8 cellular contexts compared by ENCODE assay signal in genomic region chr5:177455661-177456590, GRCh38. TPM values are rescaled to one million over a fixed set of nuclear protein-coding genes. Genes with fewer than 3 reads are reported as not detected.
A peak's percentile ranks its signal among the peaks of the same experiment; 100 is the strongest.
DNase-seq lines count a peak whose midpoint lies in the region; ATAC-seq, FAIRE-seq and TF ChIP-seq lines count a peak whose summit lies in the region.

No MANE protein-coding gene starts in this region.

- POLR2A ChIA-PET in BJ (lab: Charles Lee), result no interaction called here
- POLR2A ChIA-PET in activated CD4-positive, alpha-beta memory T cell treated with anti-CD3 and anti-CD28 coated beads, Interleukin-2, amount 10 ng/mL, durations not matched to agents 7 days and 5 days (lab: Charles Lee), result interaction anchor here (0.9 to 20.7 kb wide), 18 partner anchors 12 to 322 kb away, joined by 3 to 654 read pairs (median 7); partner anchors contain the start of genes DDX41, GRK6, LMAN2 and MXD3

- ATAC-seq in HG03558 (IDR thresholded peaks at IDR 0.05; ENCODE audit: extremely low read depth, unreplicated experiment), result peak; percentile 2

- TF ChIP-seq CTCF in BJ (IDR thresholded peaks at IDR 0.05; ENCODE audit: insufficient read depth, low read depth, low read length), result peak; percentile 100

- H3K36me3 Mint-ChIP-seq in activated CD4-positive, alpha-beta memory T cell treated with anti-CD3 and anti-CD28 coated beads, Interleukin-2, amount 10 ng/mL, durations not matched to agents 7 days and 5 days (ENCODE audit: low read depth), result no peaks in the 10 kb centered on the region

- DNase-seq in BJ (ENCODE audit: low read depth), result no peak
- DNase-seq in GM19239 (ENCODE audit: insufficient read length, low spot score), result peak; percentile 90
- DNase-seq in NCI-H82 treated with DMSO at 0.1 percent for 48 hours (lab: John Stamatoyannopoulos, UW; ENCODE audit: unreplicated experiment), result peak; percentile 70
- peak; percentile 95 for DNase-seq in activated CD4-positive, alpha-beta memory T cell treated with anti-CD3 and anti-CD28 coated beads, Interleukin-2, amount 10 ng/mL, durations not matched to agents 7 days and 5 days
- peak; percentile 87 to 89 for DNase-seq in lung microvascular endothelial cell (ENCODE audit: low read depth in 2 of 2)
- DNase-seq in stimulated activated CD4-positive, alpha-beta T cell treated with anti-CD3 and anti-CD28 coated beads, TNF-alpha, amount 100 ng/mL, for 48 hours (ENCODE audit: low read depth in 3 of 3), result peak; percentile 92 to 99 (median 98)

- H3K9me3 Mint-ChIP-seq in activated CD4-positive, alpha-beta memory T cell treated with anti-CD3 and anti-CD28 coated beads, Interleukin-2, amount 10 ng/mL, durations not matched to agents 7 days and 5 days, result no peaks in the 10 kb centered on the region

- peaks cover 17% of the 10 kb centered on the region for H3K4me1 ChIP-seq in ectodermal cell (ENCODE audit: control insufficient read depth, insufficient read depth, low read length)

- FAIRE-seq in GM19239 (lab: Jason Lieb, UNC), result peak; percentile 84

- peak overlapping the region; percentile 79 for H3K4me3 Mint-ChIP-seq in activated CD4-positive, alpha-beta memory T cell treated with anti-CD3 and anti-CD28 coated beads, Interleukin-2, amount 10 ng/mL, durations not matched to agents 7 days and 5 days

- no peaks in the 10 kb centered on the region for H3K9me3 ChIP-seq in ectodermal cell (ENCODE audit: control insufficient read depth, low read length)

- H3K4me3 ChIP-seq in BJ (ENCODE audit: low read depth, low read length) (peak overlapping the region; percentile 41), ectodermal cell (ENCODE audit: insufficient read depth, low read depth, low read length) (peak overlapping the region; percentile 68)

- CTCF ChIA-PET in BJ (lab: Yijun Ruan, JAX), result interaction anchor here (0.5 to 18.6 kb wide), 30 partner anchors 9 to 342 kb away, joined by 3 to 352 read pairs (median 6); partner anchors contain the start of genes DBN1, F12, LMAN2 and MXD3
- CTCF ChIA-PET in activated CD4-positive, alpha-beta memory T cell treated with anti-CD3 and anti-CD28 coated beads, Interleukin-2, amount 10 ng/mL, durations not matched to agents 7 days and 5 days (lab: Charles Lee), result interaction anchor here (0.6 to 17.6 kb wide), 40 partner anchors 8 to 155 kb away, joined by 3 to 467 read pairs (median 6); partner anchors contain the start of genes F12, GRK6, LMAN2 and MXD3

- H3K27ac Mint-ChIP-seq in activated CD4-positive, alpha-beta memory T cell treated with anti-CD3 and anti-CD28 coated beads, Interleukin-2, amount 10 ng/mL, durations not matched to agents 7 days and 5 days, result peak overlapping the region; percentile 85

- peak overlapping the region; percentile 89 for H3K27ac ChIP-seq in ectodermal cell (ENCODE audit: insufficient read depth, low read depth, low read length, poor library complexity, severe bottlenecking)

- H3K27me3 ChIP-seq in BJ (ENCODE audit: control insufficient read depth, insufficient read depth, low read length), result no peaks in the 10 kb centered on the region
- H3K27me3 ChIP-seq in ectodermal cell (ENCODE audit: control insufficient read depth, insufficient read depth, low read length, poor library complexity, severe bottlenecking), result no peaks in the 10 kb centered on the region

- WGBS in ectodermal cell, 2 experiments, result 4% methylated on average over 76 of the region's 76 CpGs

- H3K36me3 ChIP-seq in BJ (ENCODE audit: control insufficient read depth, insufficient read depth, low read length), result peaks cover 31% of the 10 kb centered on the region
- H3K36me3 ChIP-seq in ectodermal cell (ENCODE audit: control insufficient read depth, insufficient read depth, low read length), result peaks cover 34% of the 10 kb centered on the region

- peaks cover 17% of the 10 kb centered on the region for H3K27me3 Mint-ChIP-seq in activated CD4-positive, alpha-beta memory T cell treated with anti-CD3 and anti-CD28 coated beads, Interleukin-2, amount 10 ng/mL, durations not matched to agents 7 days and 5 days

- H3K4me1 Mint-ChIP-seq in activated CD4-positive, alpha-beta memory T cell treated with anti-CD3 and anti-CD28 coated beads, Interleukin-2, amount 10 ng/mL, durations not matched to agents 7 days and 5 days, result peaks cover 27% of the 10 kb centered on the region

RNA-seq across cellular contexts. Expression of gene PRR7, which starts 9.3 kb away (rescaled TPM):
- 1.6 TPM in 2 replicates for polyA plus RNA-seq in BJ (2011; rRNA removed)
- polyA minus RNA-seq in BJ (2011; rRNA and poly(A)+ RNA removed), result 0.24 and 0.26 TPM in 2 replicates
- total RNA-seq in activated CD4-positive, alpha-beta memory T cell treated with anti-CD3 and anti-CD28 coated beads, Interleukin-2, amount 10 ng/mL, durations not matched to agents 7 days and 5 days, result 1 to 10 TPM; 4.9 to 5.8 TPM
- 16.6 TPM for polyA plus RNA-seq in ectodermal cell (2013, experiment 1 of 4)
- 13.0 TPM for polyA plus RNA-seq in ectodermal cell (2013, experiment 2 of 4)
- 13.3 TPM for polyA plus RNA-seq in ectodermal cell (2013, experiment 3 of 4)
- polyA plus RNA-seq in ectodermal cell (2013, experiment 4 of 4), result 16.5 TPM
- total RNA-seq in lung microvascular endothelial cell, result 1.2 and 2.2 TPM in 2 replicates

RNA-seq across cellular contexts. Expression of gene DBN1, which starts 17.5 kb away (rescaled TPM):
- 103 and 176 TPM in 2 replicates for polyA plus RNA-seq in BJ (2011; rRNA removed)
- 98.8 and 121 TPM in 2 replicates for polyA minus RNA-seq in BJ (2011; rRNA and poly(A)+ RNA removed)
- 1 to 10 TPM; 4.9 to 5.0 TPM for total RNA-seq in activated CD4-positive, alpha-beta memory T cell treated with anti-CD3 and anti-CD28 coated beads, Interleukin-2, amount 10 ng/mL, durations not matched to agents 7 days and 5 days
- 451 TPM for polyA plus RNA-seq in ectodermal cell (2013, experiment 1 of 4)
- 443 TPM for polyA plus RNA-seq in ectodermal cell (2013, experiment 2 of 4)
- 312 TPM for polyA plus RNA-seq in ectodermal cell (2013, experiment 3 of 4)
- 341 TPM for polyA plus RNA-seq in ectodermal cell (2013, experiment 4 of 4)
- 88.9 and 112 TPM in 2 replicates for total RNA-seq in lung microvascular endothelial cell

RNA-seq across cellular contexts. Expression of gene GRK6, which starts 29.4 kb away (rescaled TPM):
- 24.0 and 37.7 TPM in 2 replicates for polyA plus RNA-seq in BJ (2011; rRNA removed)
- 17.7 and 20.2 TPM in 2 replicates for polyA minus RNA-seq in BJ (2011; rRNA and poly(A)+ RNA removed)
- total RNA-seq in activated CD4-positive, alpha-beta memory T cell treated with anti-CD3 and anti-CD28 coated beads, Interleukin-2, amount 10 ng/mL, durations not matched to agents 7 days and 5 days, result 100 to 1,000 TPM; 206 to 208 TPM
- polyA plus RNA-seq in ectodermal cell (2013, experiment 1 of 4), result 34.2 TPM
- 34.6 TPM for polyA plus RNA-seq in ectodermal cell (2013, experiment 2 of 4)
- polyA plus RNA-seq in ectodermal cell (2013, experiment 3 of 4), result 25.3 TPM
- polyA plus RNA-seq in ectodermal cell (2013, experiment 4 of 4), result 27.2 TPM
- total RNA-seq in lung microvascular endothelial cell, result 11.3 and 14.7 TPM in 2 replicates

RNA-seq across cellular contexts. Expression of gene PDLIM7, which starts 41.5 kb away (rescaled TPM):
- 344 and 624 TPM in 2 replicates for polyA plus RNA-seq in BJ (2011; rRNA removed)
- polyA minus RNA-seq in BJ (2011; rRNA and poly(A)+ RNA removed), result 184 and 206 TPM in 2 replicates
- 10 to 100 TPM; 55.1 to 56.6 TPM for total RNA-seq in activated CD4-positive, alpha-beta memory T cell treated with anti-CD3 and anti-CD28 coated beads, Interleukin-2, amount 10 ng/mL, durations not matched to agents 7 days and 5 days
- polyA plus RNA-seq in ectodermal cell (2013, experiment 1 of 4), result 367 TPM
- polyA plus RNA-seq in ectodermal cell (2013, experiment 2 of 4), result 396 TPM
- polyA plus RNA-seq in ectodermal cell (2013, experiment 3 of 4), result 299 TPM
- 330 TPM for polyA plus RNA-seq in ectodermal cell (2013, experiment 4 of 4)
- 24.4 and 30.1 TPM in 2 replicates for total RNA-seq in lung microvascular endothelial cell

RNA-seq across cellular contexts. Expression of gene F12, which starts 46.6 kb away (rescaled TPM):
- 0.67 and 0.69 TPM in 2 replicates for polyA plus RNA-seq in BJ (2011; rRNA removed)
- not detected in 2 replicates for polyA minus RNA-seq in BJ (2011; rRNA and poly(A)+ RNA removed)
- 1 to 10 TPM; 1.5 to 1.6 TPM for total RNA-seq in activated CD4-positive, alpha-beta memory T cell treated with anti-CD3 and anti-CD28 coated beads, Interleukin-2, amount 10 ng/mL, durations not matched to agents 7 days and 5 days
- polyA plus RNA-seq in ectodermal cell (2013, experiment 1 of 4), result 0.78 TPM
- 0.41 TPM for polyA plus RNA-seq in ectodermal cell (2013, experiment 2 of 4)
- 0.43 TPM for polyA plus RNA-seq in ectodermal cell (2013, experiment 3 of 4)
- polyA plus RNA-seq in ectodermal cell (2013, experiment 4 of 4), result 1.0 TPM
- total RNA-seq in lung microvascular endothelial cell, result 0.40 and 0.44 TPM in 2 replicates

Comparison
In these comparisons a context has a peak if more than half of its experiments do, and no peak if none do; other contexts are left out.
1. RNA of gene DBN1, which starts 17.5 kb away (total RNA-seq): 88.9 to 112 TPM in lung microvascular endothelial cell; 4.9 to 5.0 TPM in activated CD4-positive, alpha-beta memory T cell treated with anti-CD3 and anti-CD28 coated beads, Interleukin-2, amount 10 ng/mL, durations not matched to agents 7 days and 5 days; every median in the first group is over 10 times any median in the second.
2. RNA of gene GRK6, which starts 29.4 kb away (total RNA-seq): 206 to 208 TPM in activated CD4-positive, alpha-beta memory T cell treated with anti-CD3 and anti-CD28 coated beads, Interleukin-2, amount 10 ng/mL, durations not matched to agents 7 days and 5 days; 11.3 to 14.7 TPM in lung microvascular endothelial cell; every median in the first group is over 10 times any median in the second.